ENCODE assay signal across 19 cellular contexts in genomic region chr1:53576381-53576801, GRCh38.
A peak's percentile ranks its signal among the peaks of the same experiment; 100 is the strongest.
DNase-seq lines count a peak whose midpoint lies in the region; TF ChIP-seq lines count a peak whose summit lies in the region.
"Had no signal": no experiment of that assay in that cellular context is flagged by ENCODE, and none has a peak within 500 bp of the region (broad histone marks: within the 10 kb centered on the region; RNA-seq: fewer than 3 reads in every experiment).

No MANE protein-coding gene starts in this region.

- no peak overlapping the region for H3K27ac ChIP-seq in suprapubic skin
- H3K27ac ChIP-seq in transverse colon = no peak overlapping the region
- H3K27ac ChIP-seq: ascending aorta, epithelial cell of prostate, lower lobe of right lung, psoas muscle had no signal

- no peaks in the 10 kb centered on the region for H3K27me3 Mint-ChIP-seq in activated CD4-positive, alpha-beta memory T cell treated with anti-CD3 and anti-CD28 coated beads for 36 hours
- no peaks in the 10 kb centered on the region for H3K27me3 Mint-ChIP-seq in activated CD4-positive, alpha-beta memory T cell treated with anti-CD3 and anti-CD28 coated beads, Interleukin-2, amount 10 ng/mL, durations not matched to agents 7 days and 5 days
- peaks cover 5% of the 10 kb centered on the region for H3K27me3 Mint-ChIP-seq in glutamatergic neuron (ENCODE audit: unreplicated experiment)
- H3K27me3 Mint-ChIP-seq: stimulated activated naive CD8-positive, alpha-beta T cell treated with anti-CD3 and anti-CD28 coated beads, Interleukin-15, Interleukin-2, amounts not matched to agents 100 ng/mL and 50 ng/mL, for 24 hours had no signal

- H3K36me3 ChIP-seq in suprapubic skin (no peaks in the 10 kb centered on the region), transverse colon (no peaks in the 10 kb centered on the region)
- H3K36me3 ChIP-seq: ascending aorta, lower lobe of right lung had no signal

- H3K27ac Mint-ChIP-seq in activated CD4-positive, alpha-beta memory T cell treated with anti-CD3 and anti-CD28 coated beads for 36 hours = no peak overlapping the region
- no peak overlapping the region for H3K27ac Mint-ChIP-seq in activated CD4-positive, alpha-beta memory T cell treated with anti-CD3 and anti-CD28 coated beads, Interleukin-2, amount 10 ng/mL, durations not matched to agents 7 days and 5 days
- peak overlapping the region; percentile 94 for H3K27ac Mint-ChIP-seq in glutamatergic neuron (ENCODE audit: unreplicated experiment)
- H3K27ac Mint-ChIP-seq: stimulated activated naive CD8-positive, alpha-beta T cell treated with anti-CD3 and anti-CD28 coated beads, Interleukin-15, Interleukin-2, amounts not matched to agents 100 ng/mL and 50 ng/mL, for 24 hours had no signal

- in situ Hi-C loops in transverse colon (cut with MboI; ENCODE audit: low pct_ligation_motif_present in 1 of 4, low pct_unique_long_range_greater_than_20kb in 1 of 4, low sequenced_read_pairs in 3 of 4) = no loop called here

- WGBS in suprapubic skin = 88% methylated on average over 6 of the region's 6 CpGs
- 69% methylated on average over 6 of the region's 6 CpGs; no CpG with 5 or more reads in 1 of the 2 donors for WGBS in transverse colon (ENCODE audit: low coverage in 1 of 2), 2 donors

- no peak overlapping the region for H3K4me3 Mint-ChIP-seq in activated CD4-positive, alpha-beta memory T cell treated with anti-CD3 and anti-CD28 coated beads for 36 hours
- no peak overlapping the region for H3K4me3 Mint-ChIP-seq in activated CD4-positive, alpha-beta memory T cell treated with anti-CD3 and anti-CD28 coated beads, Interleukin-2, amount 10 ng/mL, durations not matched to agents 7 days and 5 days
- peak overlapping the region; percentile 56 for H3K4me3 Mint-ChIP-seq in glutamatergic neuron (ENCODE audit: unreplicated experiment)
- H3K4me3 Mint-ChIP-seq: naive thymus-derived CD4-positive, alpha-beta T cell; stimulated activated naive CD8-positive, alpha-beta T cell treated with anti-CD3 and anti-CD28 coated beads, Interleukin-15, Interleukin-2, amounts not matched to agents 100 ng/mL and 50 ng/mL, for 24 hours had no signal

- H3K4me1 Mint-ChIP-seq in activated CD4-positive, alpha-beta memory T cell treated with anti-CD3 and anti-CD28 coated beads for 36 hours (ENCODE audit: low read depth) = no peaks in the 10 kb centered on the region
- H3K4me1 Mint-ChIP-seq in activated CD4-positive, alpha-beta memory T cell treated with anti-CD3 and anti-CD28 coated beads, Interleukin-2, amount 10 ng/mL, durations not matched to agents 7 days and 5 days = no peaks in the 10 kb centered on the region
- H3K4me1 Mint-ChIP-seq in glutamatergic neuron (ENCODE audit: low read depth, unreplicated experiment) = peaks cover 36% of the 10 kb centered on the region

- TF ChIP-seq POLR2A in suprapubic skin (IDR thresholded peaks at IDR 0.05) = no peak
- TF ChIP-seq POLR2A in transverse colon (IDR thresholded peaks at IDR 0.05) = no peak

- intact Hi-C loops in activated CD4-positive, alpha-beta memory T cell treated with anti-CD3 and anti-CD28 coated beads for 36 hours (cut with micrococcal nuclease) = no loop called here
- intact Hi-C loops in transverse colon (cut with DNase I; ENCODE audit: low total_unique reads) = no loop called here

- no peaks in the 10 kb centered on the region for H3K36me3 Mint-ChIP-seq in activated CD4-positive, alpha-beta memory T cell treated with anti-CD3 and anti-CD28 coated beads for 36 hours
- no peaks in the 10 kb centered on the region for H3K36me3 Mint-ChIP-seq in activated CD4-positive, alpha-beta memory T cell treated with anti-CD3 and anti-CD28 coated beads, Interleukin-2, amount 10 ng/mL, durations not matched to agents 7 days and 5 days (ENCODE audit: low read depth)
- H3K36me3 Mint-ChIP-seq in glutamatergic neuron (ENCODE audit: unreplicated experiment) = peaks cover 4% of the 10 kb centered on the region
- H3K36me3 Mint-ChIP-seq: naive thymus-derived CD4-positive, alpha-beta T cell had no signal

- H3K4me3 ChIP-seq in suprapubic skin (no peak overlapping the region), transverse colon (no peak overlapping the region)
- H3K4me3 ChIP-seq: ascending aorta, K562, lower lobe of right lung, psoas muscle had no signal

- TF ChIP-seq EP300 in suprapubic skin (IDR thresholded peaks at IDR 0.05) (no peak), transverse colon (IDR thresholded peaks at IDR 0.05; ENCODE audit: low read depth) (no peak)

- POLR2A ChIA-PET in activated CD4-positive, alpha-beta memory T cell treated with anti-CD3 and anti-CD28 coated beads for 36 hours (lab: Charles Lee) = no interaction called here
- POLR2A ChIA-PET in activated CD4-positive, alpha-beta memory T cell treated with anti-CD3 and anti-CD28 coated beads, Interleukin-2, amount 10 ng/mL, durations not matched to agents 7 days and 5 days (lab: Charles Lee) = no interaction called here

- TF ChIP-seq CTCF in glutamatergic neuron (IDR thresholded peaks at IDR 0.05; ENCODE audit: partially characterized antibody, unreplicated experiment) = no peak
- TF ChIP-seq CTCF in suprapubic skin (IDR thresholded peaks at IDR 0.05) = no peak
- no peak for TF ChIP-seq CTCF in transverse colon (IDR thresholded peaks at IDR 0.05)

- CTCF ChIA-PET in activated CD4-positive, alpha-beta memory T cell treated with anti-CD3 and anti-CD28 coated beads for 36 hours (lab: Charles Lee) = no interaction called here
- CTCF ChIA-PET in activated CD4-positive, alpha-beta memory T cell treated with anti-CD3 and anti-CD28 coated beads, Interleukin-2, amount 10 ng/mL, durations not matched to agents 7 days and 5 days (lab: Charles Lee) = no interaction called here

- H3K9me3 Mint-ChIP-seq in activated CD4-positive, alpha-beta memory T cell treated with anti-CD3 and anti-CD28 coated beads for 36 hours = no peaks in the 10 kb centered on the region
- H3K9me3 Mint-ChIP-seq in activated CD4-positive, alpha-beta memory T cell treated with anti-CD3 and anti-CD28 coated beads, Interleukin-2, amount 10 ng/mL, durations not matched to agents 7 days and 5 days = no peaks in the 10 kb centered on the region
- H3K9me3 Mint-ChIP-seq in glutamatergic neuron (ENCODE audit: unreplicated experiment) = peaks cover 8% of the 10 kb centered on the region
- H3K9me3 Mint-ChIP-seq: naive thymus-derived CD4-positive, alpha-beta T cell; stimulated activated naive CD8-positive, alpha-beta T cell treated with anti-CD3 and anti-CD28 coated beads, Interleukin-15, Interleukin-2, amounts not matched to agents 100 ng/mL and 50 ng/mL, for 24 hours had no signal

- peak; percentile 4 for DNase-seq in activated CD4-positive, alpha-beta memory T cell treated with anti-CD3 and anti-CD28 coated beads for 36 hours
- DNase-seq in activated CD4-positive, alpha-beta memory T cell treated with anti-CD3 and anti-CD28 coated beads, Interleukin-2, amount 10 ng/mL, durations not matched to agents 7 days and 5 days = no peak
- DNase-seq in NCI-H69 (lab: John Stamatoyannopoulos, UW) = peak; percentile 80
- peak; percentile 54 for DNase-seq in glutamatergic neuron
- DNase-seq in suprapubic skin (ENCODE audit: low spot score in 2 of 2) = peak; percentile 23 to 38
- no peak for DNase-seq in transverse colon
- DNase-seq in activated naive CD4-positive, alpha-beta T cell treated with Interleukin-2 at 50 U/mL for 16 hours = no peak
- DNase-seq in NK-92 treated with Interleukin-12 subunit alpha and Interleukin-12 subunit beta, amount 100 ng/mL, for 24 hours (lab: John Stamatoyannopoulos, UW) = no peak
- DNase-seq: activated CD4-positive, alpha-beta T cell treated with anti-CD3 and anti-CD28 coated beads, Interleukin-2, amount 50 U/mL, for 48 hours; activated gamma-delta T cell; Calu3; cortex of kidney; lower lobe of right lung; naive thymus-derived CD4-positive, alpha-beta T cell; psoas muscle had no signal

- no peaks in the 10 kb centered on the region for H3K9me3 ChIP-seq in suprapubic skin
- H3K9me3 ChIP-seq in transverse colon = no peaks in the 10 kb centered on the region
- H3K9me3 ChIP-seq: ascending aorta, lower lobe of right lung, psoas muscle had no signal

- H3K27me3 ChIP-seq in suprapubic skin = no peaks in the 10 kb centered on the region
- no peaks in the 10 kb centered on the region for H3K27me3 ChIP-seq in transverse colon
- H3K27me3 ChIP-seq: ascending aorta had no signal

- H3K4me1 ChIP-seq in suprapubic skin = peaks cover 16% of the 10 kb centered on the region
- H3K4me1 ChIP-seq in transverse colon = peaks cover 0 to 7% (median 0%) of the 10 kb centered on the region in 4 donors
- H3K4me1 ChIP-seq: ascending aorta, lower lobe of right lung, psoas muscle had no signal

Comparison
In these comparisons a context has a peak if more than half of its experiments do, and no peak if none do; other contexts are left out.
1. DNase-seq: peak in activated CD4-positive, alpha-beta memory T cell treated with anti-CD3 and anti-CD28 coated beads for 36 hours (single experiment), NCI-H69 (single experiment), glutamatergic neuron (single experiment) and suprapubic skin (2 of 2); none in activated CD4-positive, alpha-beta memory T cell treated with anti-CD3 and anti-CD28 coated beads, Interleukin-2, amount 10 ng/mL, durations not matched to agents 7 days and 5 days (single experiment), transverse colon (single experiment), activated naive CD4-positive, alpha-beta T cell treated with Interleukin-2 at 50 U/mL for 16 hours (single experiment) and NK-92 treated with Interleukin-12 subunit alpha and Interleukin-12 subunit beta, amount 100 ng/mL, for 24 hours (single experiment).